ENCODE assay signal across 13 cellular contexts in the genomic region with DNA sequence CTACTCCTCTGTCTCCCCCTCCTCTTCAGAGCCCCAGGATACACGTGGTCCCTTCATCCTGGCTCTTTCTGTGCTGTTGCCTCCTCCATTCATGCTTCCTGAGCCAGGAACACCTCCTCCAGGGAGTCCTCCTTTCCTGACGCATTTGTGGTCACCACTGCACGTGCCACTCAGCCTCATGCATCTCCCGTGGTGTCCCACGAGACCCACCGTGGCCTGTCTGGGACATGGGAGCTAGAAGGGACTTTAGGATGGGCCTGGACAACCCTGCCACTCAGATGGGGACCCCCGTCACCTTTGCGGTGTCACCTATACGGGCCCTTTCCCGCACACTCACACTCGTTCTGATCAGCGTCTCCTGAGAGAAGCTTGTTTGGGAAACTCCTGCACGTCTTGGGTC. TPM values are rescaled to one million over a fixed set of nuclear protein-coding genes. Genes with fewer than 3 reads are reported as not detected.
DNase-seq lines count a peak whose midpoint lies in the region; ATAC-seq and TF ChIP-seq lines count a peak whose summit lies in the region.
"Had no signal": no experiment of that assay in that cellular context is flagged by ENCODE, and none has a peak within 500 bp of the region (broad histone marks: within the 10 kb centered on the region; RNA-seq: fewer than 3 reads in every experiment).

No MANE protein-coding gene starts in this region.

- H3K9ac ChIP-seq in rectal smooth muscle tissue (ENCODE audit: low read length) = peak overlapping the region; percentile 33

- DNase-seq in CD8-positive, alpha-beta T cell = no peak
- DNase-seq in activated CD8-positive, alpha-beta T cell treated with anti-CD3 and anti-CD28 coated beads for 36 hours = no peak
- DNase-seq in cardiac septum (ENCODE audit: low spot score) (peak; percentile 39), NCI-H2171 treated with DMSO at 0.1 percent for 48 hours (lab: John Stamatoyannopoulos, UW) (no peak), mesenteric fat pad (ENCODE audit: low spot score) (no peak), NCI-H1694 treated with DMSO at 0.1 percent for 48 hours (lab: John Stamatoyannopoulos, UW) (no peak)
- DNase-seq: activated CD4-positive, alpha-beta T cell treated with anti-CD3 and anti-CD28 coated beads, Interleukin-2, amount 50 U/mL, for 4 hours; effector CD8-positive, alpha-beta T cell; NCI-H2081 treated with DMSO at 0.1 percent for 48 hours; stimulated activated CD4-positive, alpha-beta T cell treated with anti-CD3 and anti-CD28 coated beads, Interleukin-12 subunit alpha, Interleukin-12 subunit beta, amount 100 ng/mL, for 4 hours had no signal

- no peak for TF ChIP-seq CTCF in CD8-positive, alpha-beta T cell (IDR thresholded peaks at IDR 0.05)
- no peak for TF ChIP-seq CTCF in activated CD8-positive, alpha-beta T cell treated with anti-CD3 and anti-CD28 coated beads for 36 hours (IDR thresholded peaks at IDR 0.05)

- peak overlapping the region; percentile 93 for H3K27ac Mint-ChIP-seq in CD8-positive, alpha-beta T cell
- peak overlapping the region; percentile 93 for H3K27ac Mint-ChIP-seq in activated CD8-positive, alpha-beta T cell treated with anti-CD3 and anti-CD28 coated beads for 36 hours

- H3K4me3 ChIP-seq in CD8-positive, alpha-beta T cell (ENCODE audit: low read depth, low read length) = peak overlapping the region; percentile 42
- H3K4me3 ChIP-seq in rectal smooth muscle tissue (ENCODE audit: low read length) = peak overlapping the region; percentile 11
- H3K4me3 ChIP-seq: HAP-1 had no signal

- intact Hi-C loops in CD8-positive, alpha-beta T cell (cut with DNase I, micrococcal nuclease) = no loop called here
- intact Hi-C loops in activated CD8-positive, alpha-beta T cell treated with anti-CD3 and anti-CD28 coated beads for 36 hours (cut with micrococcal nuclease) = no loop called here
- intact Hi-C loops in cardiac septum (cut with DNase I) = no loop called here

- CTCF ChIA-PET in CD8-positive, alpha-beta T cell (lab: Charles Lee) = interaction anchor here (1.0 to 4.0 kb wide), 4 partner anchors 17 to 47 kb away, joined by 3 to 26 read pairs (median 6); a partner anchor contains a TSS
- CTCF ChIA-PET in activated CD8-positive, alpha-beta T cell treated with anti-CD3 and anti-CD28 coated beads for 36 hours (lab: Charles Lee) = interaction anchor here (1.0 to 3.7 kb wide), 4 partner anchors 23 to 135 kb away, joined by 3 to 20 read pairs (median 7); no protein-coding TSS in a partner anchor

- H3K9me3 ChIP-seq in CD8-positive, alpha-beta T cell (ENCODE audit: low read length) = no peaks in the 10 kb centered on the region
- H3K9me3 ChIP-seq: HAP-1 had no signal

- peaks cover 97% of the 10 kb centered on the region for H3K4me1 Mint-ChIP-seq in CD8-positive, alpha-beta T cell (ENCODE audit: low read depth)
- H3K4me1 Mint-ChIP-seq in activated CD8-positive, alpha-beta T cell treated with anti-CD3 and anti-CD28 coated beads for 36 hours (ENCODE audit: low read depth) = peaks cover 92% of the 10 kb centered on the region

- H3K27me3 ChIP-seq in CD8-positive, alpha-beta T cell (ENCODE audit: insufficient read depth, low read length) = no peaks in the 10 kb centered on the region
- H3K27me3 ChIP-seq in rectal smooth muscle tissue (ENCODE audit: control insufficient read depth, insufficient read depth, low read length) = no peaks in the 10 kb centered on the region

- H3K4me1 ChIP-seq in CD8-positive, alpha-beta T cell (ENCODE audit: insufficient read depth, low read length) = peaks cover 94% of the 10 kb centered on the region
- peaks cover 52% of the 10 kb centered on the region for H3K4me1 ChIP-seq in rectal smooth muscle tissue (ENCODE audit: control insufficient read depth, insufficient read depth, low read length)
- H3K4me1 ChIP-seq: HAP-1 had no signal

- POLR2A ChIA-PET in CD8-positive, alpha-beta T cell (lab: Charles Lee) = interaction anchor here (0.5 to 2.5 kb wide), 2 partner anchors 23 to 47 kb away, joined by 6 to 9 read pairs; a partner anchor contains a TSS
- POLR2A ChIA-PET in activated CD8-positive, alpha-beta T cell treated with anti-CD3 and anti-CD28 coated beads for 36 hours (lab: Charles Lee) = interaction anchor here (1.2 to 2.9 kb wide), 3 partner anchors 9 to 48 kb away, joined by 3 to 12 read pairs (median 7); a partner anchor contains a TSS

- peak overlapping the region; percentile 57 for H3K27ac ChIP-seq in CD8-positive, alpha-beta T cell (ENCODE audit: low read depth, low read length)
- peak overlapping the region; percentile 89 for H3K27ac ChIP-seq in rectal smooth muscle tissue (ENCODE audit: low read depth, low read length)

- no peaks in the 10 kb centered on the region for H3K36me3 ChIP-seq in CD8-positive, alpha-beta T cell (ENCODE audit: insufficient read depth, low read length)
- H3K36me3 ChIP-seq in rectal smooth muscle tissue (ENCODE audit: control insufficient read depth, insufficient read depth, low read length) = peaks cover 5% of the 10 kb centered on the region
- H3K36me3 ChIP-seq: HAP-1 had no signal

- H3K36me3 Mint-ChIP-seq in CD8-positive, alpha-beta T cell = peaks cover 30% of the 10 kb centered on the region
- H3K36me3 Mint-ChIP-seq in activated CD8-positive, alpha-beta T cell treated with anti-CD3 and anti-CD28 coated beads for 36 hours (ENCODE audit: low read depth) = peaks cover 25% of the 10 kb centered on the region

- H3K9me3 Mint-ChIP-seq in CD8-positive, alpha-beta T cell = peaks cover 7% of the 10 kb centered on the region
- peaks cover 13% of the 10 kb centered on the region for H3K9me3 Mint-ChIP-seq in activated CD8-positive, alpha-beta T cell treated with anti-CD3 and anti-CD28 coated beads for 36 hours

- H3K27me3 Mint-ChIP-seq in CD8-positive, alpha-beta T cell (ENCODE audit: low read depth) = no peaks in the 10 kb centered on the region
- H3K27me3 Mint-ChIP-seq in activated CD8-positive, alpha-beta T cell treated with anti-CD3 and anti-CD28 coated beads for 36 hours = no peaks in the 10 kb centered on the region

- ATAC-seq in CD8-positive, alpha-beta T cell = no peak
- ATAC-seq in activated CD8-positive, alpha-beta T cell treated with anti-CD3 and anti-CD28 coated beads for 36 hours = no peak
- no peak for ATAC-seq in GM19324 (IDR thresholded peaks at IDR 0.05; ENCODE audit: low FRiP score, unreplicated experiment)

- H3K4me3 Mint-ChIP-seq in CD8-positive, alpha-beta T cell = peak overlapping the region; percentile 81
- H3K4me3 Mint-ChIP-seq in activated CD8-positive, alpha-beta T cell treated with anti-CD3 and anti-CD28 coated beads for 36 hours = peak overlapping the region; percentile 68

RNA-seq across cellular contexts. Expression of a gene that starts 6.7 kb away (rescaled TPM):
- total RNA-seq in CD8-positive, alpha-beta T cell = 10 to 100 TPM in 1 of 2 experiments, 1 to 10 TPM in 1; 8.6 to 10.2 TPM
- 10 to 100 TPM; 12.2 to 13.6 TPM for total RNA-seq in activated CD8-positive, alpha-beta T cell treated with anti-CD3 and anti-CD28 coated beads for 36 hours
- total RNA-seq in cardiac septum = 6.6 TPM
- total RNA-seq in mesenteric fat pad = 81.7 TPM

RNA-seq across cellular contexts. Expression of a gene that starts 25.9 kb away (rescaled TPM):
- total RNA-seq in CD8-positive, alpha-beta T cell = under 1 TPM; 0.16 to 0.56 TPM
- not detected for total RNA-seq in activated CD8-positive, alpha-beta T cell treated with anti-CD3 and anti-CD28 coated beads for 36 hours
- total RNA-seq in cardiac septum (0.16 TPM), mesenteric fat pad (0.87 TPM)

RNA-seq across cellular contexts. Expression of a gene that starts 47.5 kb away (rescaled TPM):
- total RNA-seq in CD8-positive, alpha-beta T cell = 10 to 100 TPM; 39.1 to 39.6 TPM
- 100 to 1,000 TPM; 116 to 119 TPM for total RNA-seq in activated CD8-positive, alpha-beta T cell treated with anti-CD3 and anti-CD28 coated beads for 36 hours
- 58.3 TPM for total RNA-seq in cardiac septum
- total RNA-seq in mesenteric fat pad = 190 TPM
